19 cellular contexts compared by ENCODE assay signal in the genomic region with DNA sequence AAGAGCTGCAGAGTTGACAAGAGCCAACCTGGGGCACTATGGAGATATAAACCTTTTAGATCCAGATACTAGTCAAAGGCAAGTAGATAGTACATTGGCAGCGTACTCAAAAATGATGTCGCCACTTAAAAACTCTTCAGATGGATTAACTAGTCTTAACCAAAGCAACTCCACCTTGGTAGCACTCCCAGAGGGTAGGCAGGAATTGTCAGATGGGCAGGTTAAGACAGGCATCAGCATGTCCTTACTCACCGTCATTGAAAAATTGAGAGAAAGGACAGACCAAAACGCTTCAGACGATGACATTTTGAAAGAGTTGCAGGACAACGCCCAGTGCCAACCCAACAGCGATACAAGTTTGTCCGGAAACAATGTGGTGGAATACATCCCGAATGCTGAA. TPM values are rescaled to one million over a fixed set of nuclear protein-coding genes. Genes with fewer than 3 reads are reported as not detected.
DNase-seq lines count a peak whose midpoint lies in the region; ATAC-seq and TF ChIP-seq lines count a peak whose summit lies in the region.
"Had no signal": no experiment of that assay in that cellular context is flagged by ENCODE, and none has a peak within 500 bp of the region (broad histone marks: within the 10 kb centered on the region; RNA-seq: fewer than 3 reads in every experiment).

No MANE protein-coding gene starts in this region.

- H3K9me3 ChIP-seq in HCT116 (ENCODE audit: control insufficient read depth in 1 of 2, insufficient read depth in 1 of 2, low read depth in 1 of 2, low read length in 2 of 2) = no peaks in the 10 kb centered on the region
- H3K9me3 ChIP-seq in SJCRH30 (replicated peaks) = no peaks in the 10 kb centered on the region
- H3K9me3 ChIP-seq: Caco-2, HAP-1 had no signal

- peaks cover 4% of the 10 kb centered on the region for H3K9me3 Mint-ChIP-seq in stimulated activated naive CD8-positive, alpha-beta T cell treated with anti-CD3 and anti-CD28 coated beads, Interleukin-15, Interleukin-2, amounts not matched to agents 100 ng/mL and 50 ng/mL, for 24 hours
- no peaks in the 10 kb centered on the region for H3K9me3 Mint-ChIP-seq in natural killer cell treated with Interleukin-12 subunit alpha and Interleukin-12 subunit beta and Interleukin-15 and Interleukin-18, amount 100 ng/mL, for 72 hours
- H3K9me3 Mint-ChIP-seq: CD4-positive, alpha-beta T cell; HFFc6 had no signal

- BruUV-seq in HCT116 (replicated peaks; lab: Mats Ljungman, UMichigan) = TSS peak; percentile 5

- no peak overlapping the region for H2AFZ ChIP-seq in HCT116 (ENCODE audit: low read depth, low read length, poor library complexity, severe bottlenecking)
- H2AFZ ChIP-seq: GM23248 had no signal

- H3K36me3 Mint-ChIP-seq in stimulated activated naive CD8-positive, alpha-beta T cell treated with anti-CD3 and anti-CD28 coated beads, Interleukin-15, Interleukin-2, amounts not matched to agents 100 ng/mL and 50 ng/mL, for 24 hours (ENCODE audit: low read depth) = peaks cover 95% of the 10 kb centered on the region
- peaks cover 55% of the 10 kb centered on the region for H3K36me3 Mint-ChIP-seq in natural killer cell treated with Interleukin-12 subunit alpha and Interleukin-12 subunit beta and Interleukin-15 and Interleukin-18, amount 100 ng/mL, for 72 hours

- no peaks in the 10 kb centered on the region for H3K27me3 Mint-ChIP-seq in stimulated activated naive CD8-positive, alpha-beta T cell treated with anti-CD3 and anti-CD28 coated beads, Interleukin-15, Interleukin-2, amounts not matched to agents 100 ng/mL and 50 ng/mL, for 24 hours
- H3K27me3 Mint-ChIP-seq in natural killer cell treated with Interleukin-12 subunit alpha and Interleukin-12 subunit beta and Interleukin-15 and Interleukin-18, amount 100 ng/mL, for 72 hours = no peaks in the 10 kb centered on the region
- H3K27me3 Mint-ChIP-seq: CD4-positive, alpha-beta T cell had no signal

- CTCF ChIA-PET in HCT116 (lab: Charles Lee) = no interaction called here

- DNase-seq in stimulated activated naive CD8-positive, alpha-beta T cell treated with anti-CD3 and anti-CD28 coated beads, Interleukin-15, Interleukin-2, amounts not matched to agents 100 U/mL and 50 U/mL, for 24 hours = no peak
- DNase-seq in HCT116 (ENCODE audit: low read depth, low spot score) (no peak), epithelial cell of esophagus (ENCODE audit: low read depth) (peak; percentile 83), SJCRH30 (no peak), foreskin fibroblast (no peak)
- DNase-seq in natural killer cell treated with Interleukin-12 subunit alpha and Interleukin-12 subunit beta and Interleukin-15 and Interleukin-18, amount 100 ng/mL, for 72 hours (ENCODE audit: low spot score) = no peak
- DNase-seq: AML-193; Caco-2; CD4-positive, alpha-beta T cell; DMS79; GF-D8; GM23248; HFFc6; IMR-90; KBM-7 had no signal

- ATAC-seq in stimulated activated naive CD8-positive, alpha-beta T cell treated with anti-CD3 and anti-CD28 coated beads, Interleukin-15, Interleukin-2, amounts not matched to agents 100 U/mL and 50 U/mL, for 24 hours = no peak
- no peak for ATAC-seq in HCT116
- no peak for ATAC-seq in natural killer cell treated with Interleukin-12 subunit alpha and Interleukin-12 subunit beta and Interleukin-15 and Interleukin-18, amount 100 ng/mL, for 72 hours

- no peak overlapping the region for H3K27ac ChIP-seq in HCT116 (ENCODE audit: low read depth, low read length)
- no peak overlapping the region for H3K27ac ChIP-seq in SJCRH30
- H3K27ac ChIP-seq: C4-2B, GM23248, HL-60 had no signal

- RAD21 ChIA-PET in HCT116 (lab: Charles Lee; ENCODE audit: low non-redundant PET in 1 of 2, low total read pairs in 2 of 2, uncharacterized antibody in 2 of 2, unreplicated experiment in 2 of 2) = no interaction called here

- intact Hi-C loops in HCT116 (cut with micrococcal nuclease) = no loop called here

- TF ChIP-seq RAD21 in HCT116 (IDR thresholded peaks at IDR 0.05; ENCODE audit: low read depth) = no peak

- H3K4me1 Mint-ChIP-seq in stimulated activated naive CD8-positive, alpha-beta T cell treated with anti-CD3 and anti-CD28 coated beads, Interleukin-15, Interleukin-2, amounts not matched to agents 100 ng/mL and 50 ng/mL, for 24 hours (ENCODE audit: low read depth) = peaks cover 79% of the 10 kb centered on the region
- peaks cover 37 to 56% of the 10 kb centered on the region in 2 donors for H3K4me1 Mint-ChIP-seq in natural killer cell treated with Interleukin-12 subunit alpha and Interleukin-12 subunit beta and Interleukin-15 and Interleukin-18, amount 100 ng/mL, for 72 hours (ENCODE audit: low read depth in 2 of 2)

- H3K4me3 ChIP-seq in HCT116 (replicated peaks in 1 of 2; ENCODE audit: low read depth in 1 of 2, low read length in 2 of 2) (no peak overlapping the region), epithelial cell of esophagus (ENCODE audit: low read length) (no peak overlapping the region), SJCRH30 (no peak overlapping the region), foreskin fibroblast (ENCODE audit: low read depth in 1 of 2, low read length in 2 of 2) (no peak overlapping the region)
- H3K4me3 ChIP-seq: GM23248, HAP-1 had no signal

- peak overlapping the region; percentile 83 for H3K27ac Mint-ChIP-seq in stimulated activated naive CD8-positive, alpha-beta T cell treated with anti-CD3 and anti-CD28 coated beads, Interleukin-15, Interleukin-2, amounts not matched to agents 100 ng/mL and 50 ng/mL, for 24 hours
- no peak overlapping the region for H3K27ac Mint-ChIP-seq in natural killer cell treated with Interleukin-12 subunit alpha and Interleukin-12 subunit beta and Interleukin-15 and Interleukin-18, amount 100 ng/mL, for 72 hours
- H3K27ac Mint-ChIP-seq: CD4-positive, alpha-beta T cell; HFFc6 had no signal

- H3K9ac ChIP-seq in HCT116 (ENCODE audit: low read length) = no peak overlapping the region
- H3K9ac ChIP-seq: GM23248 had no signal

- peaks cover 76% of the 10 kb centered on the region for H3K79me2 ChIP-seq in HCT116 (ENCODE audit: insufficient read depth, low read length)

- H3K36me3 ChIP-seq in HCT116 (ENCODE audit: control insufficient read depth in 1 of 2, insufficient read depth in 2 of 2, low read length in 2 of 2) (peaks cover 57 to 61% of the 10 kb centered on the region in 2 experiments; a peak in 3 of 4 replicates), SJCRH30 (peaks cover 77% of the 10 kb centered on the region)

- no peaks in the 10 kb centered on the region for H3K9me2 ChIP-seq in HCT116 (ENCODE audit: insufficient read depth)

- H4K20me1 ChIP-seq in HCT116 (ENCODE audit: insufficient read depth) = peaks cover 7% of the 10 kb centered on the region; the same call in 1 of the 2 replicates

- TF ChIP-seq POLR2A in HCT116 (IDR thresholded peaks at IDR 0.05; ENCODE audit: borderline replicate concordance, extremely low read depth, insufficient read depth, insufficient read length) = no peak

- POLR2A ChIA-PET in HCT116 (lab: Charles Lee) = no interaction called here

- H3K4me1 ChIP-seq in HCT116 (ENCODE audit: control insufficient read depth in 1 of 2, insufficient read depth in 2 of 2, low read length in 2 of 2) (peaks cover 21 to 27% of the 10 kb centered on the region in 2 experiments), SJCRH30 (peaks cover 8% of the 10 kb centered on the region)

- no peak overlapping the region for H3K4me3 Mint-ChIP-seq in stimulated activated naive CD8-positive, alpha-beta T cell treated with anti-CD3 and anti-CD28 coated beads, Interleukin-15, Interleukin-2, amounts not matched to agents 100 ng/mL and 50 ng/mL, for 24 hours
- no peak overlapping the region for H3K4me3 Mint-ChIP-seq in natural killer cell treated with Interleukin-12 subunit alpha and Interleukin-12 subunit beta and Interleukin-15 and Interleukin-18, amount 100 ng/mL, for 72 hours
- H3K4me3 Mint-ChIP-seq: CD4-positive, alpha-beta T cell; HFFc6 had no signal

- TF ChIP-seq CTCF in HCT116 (IDR thresholded peaks at IDR 0.05 in 2 of 3, conservative IDR thresholded peaks at IDR 0.05 in 1 of 3; ENCODE audit: borderline replicate concordance in 1 of 3, insufficient read depth in 1 of 3, low read depth in 2 of 3, low read length in 2 of 3) = no peak
- no peak for TF ChIP-seq CTCF in epithelial cell of esophagus (IDR thresholded peaks at IDR 0.05; ENCODE audit: insufficient read depth, low read depth, low read length, missing control alignments)
- no peak for TF ChIP-seq CTCF in foreskin fibroblast (IDR thresholded peaks at IDR 0.05; ENCODE audit: low read depth, low read length)

- H3K27me3 ChIP-seq in HCT116 (ENCODE audit: insufficient read depth, low read length) = no peaks in the 10 kb centered on the region
- no peaks in the 10 kb centered on the region for H3K27me3 ChIP-seq in SJCRH30

- no peak overlapping the region for H3K4me2 ChIP-seq in HCT116 (ENCODE audit: low read length)

TF ChIP-seq in HCT116, 20 proteins besides CTCF, POLR2A, EP300 and RAD21 (continues in another document):
- TF ChIP-seq FOSL1 (IDR thresholded peaks at IDR 0.05; ENCODE audit: low read depth) (no peak), SP1 (IDR thresholded peaks at IDR 0.05; ENCODE audit: low read depth) (no peak), EGR1 (IDR thresholded peaks at IDR 0.05; ENCODE audit: low read depth) (no peak)

RNA-seq across cellular contexts. Expression of a gene that starts 8.9 kb away (rescaled TPM):
- 27.4 TPM for total RNA-seq in HCT116 (2021; ENCODE audit: unreplicated experiment)
- 8.1 and 10.3 TPM in 2 replicates for polyA plus RNA-seq in HCT116 (2012)
- total RNA-seq in SJCRH30 (2014; rRNA removed; shearing (Covaris generic)) = 19.2 and 22.5 TPM in 2 replicates
- total RNA-seq in natural killer cell treated with Interleukin-12 subunit alpha and Interleukin-12 subunit beta and Interleukin-15 and Interleukin-18, amount 100 ng/mL, for 72 hours = 10 to 100 TPM; 21.2 to 37.1 TPM

RNA-seq across cellular contexts. Expression of a gene that starts 51.2 kb away (rescaled TPM):
- total RNA-seq in HCT116 (2021; ENCODE audit: unreplicated experiment) = 14.5 TPM
- 3.7 and 5.0 TPM in 2 replicates for polyA plus RNA-seq in HCT116 (2012)
- 34.6 and 36.8 TPM in 2 replicates for total RNA-seq in SJCRH30 (2014; rRNA removed; shearing (Covaris generic))
- total RNA-seq in natural killer cell treated with Interleukin-12 subunit alpha and Interleukin-12 subunit beta and Interleukin-15 and Interleukin-18, amount 100 ng/mL, for 72 hours = 10 to 100 TPM; 25.3 to 40.7 TPM
